23 cellular contexts compared by ENCODE assay signal in the genomic region with DNA sequence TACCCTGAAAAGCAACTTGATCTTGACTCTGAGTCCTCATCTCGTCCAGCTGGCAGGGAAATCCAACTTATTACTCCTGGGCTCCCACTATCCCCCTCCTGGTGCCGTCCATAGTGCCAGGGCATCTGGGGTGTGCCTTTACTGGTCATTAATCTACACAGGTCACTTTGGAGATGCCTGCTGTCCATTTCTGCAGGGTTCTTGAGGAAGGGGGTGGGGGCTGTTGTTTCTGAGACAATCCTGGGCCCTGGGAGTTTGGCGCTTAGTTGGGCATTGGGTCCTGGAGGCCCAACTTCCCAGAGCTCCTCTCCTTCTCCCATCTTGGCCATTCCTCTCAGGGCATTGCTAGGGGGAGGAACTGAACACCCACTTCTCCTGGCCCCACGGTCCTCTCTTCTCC. TPM values are rescaled to one million over a fixed set of nuclear protein-coding genes. Genes with fewer than 3 reads are reported as not detected.
A peak's percentile ranks its signal among the peaks of the same experiment; 100 is the strongest.
DNase-seq lines count a peak whose midpoint lies in the region; ATAC-seq and TF ChIP-seq lines count a peak whose summit lies in the region.
"Had no signal": no experiment of that assay in that cellular context is flagged by ENCODE, and none has a peak within 500 bp of the region (broad histone marks: within the 10 kb centered on the region; RNA-seq: fewer than 3 reads in every experiment).

No MANE protein-coding gene starts in this region.

- no peak overlapping the region for H2BK5ac ChIP-seq in neuronal stem cell (ENCODE audit: low read length)

- H2AFZ ChIP-seq in neuronal stem cell (ENCODE audit: low read length), result no peak overlapping the region

- no peak for TF ChIP-seq POLR2A in esophagus squamous epithelium (IDR thresholded peaks at IDR 0.05)

- H3K79me1 ChIP-seq in neuronal stem cell (ENCODE audit: low read depth, low read length), result no peaks in the 10 kb centered on the region

- WGBS in esophagus squamous epithelium, 2 donors, result 74 to 82% methylated on average over 4 of the region's 4 CpGs
- WGBS in neuronal stem cell (ENCODE audit: extremely low coverage in 2 of 2, insufficient read length in 2 of 2, insufficient replicate concordance in 1 of 2), 2 donors, result no CpG with 5 or more reads among the region's 4 CpGs

- no peak for TF ChIP-seq CTCF in esophagus squamous epithelium (IDR thresholded peaks at IDR 0.05)

- H4K8ac ChIP-seq in neuronal stem cell (ENCODE audit: low read depth, low read length), result no peak overlapping the region

- no peak overlapping the region for H3K23ac ChIP-seq in neuronal stem cell (ENCODE audit: low read depth, low read length, poor library complexity)

- no peak overlapping the region for H3K4me3 Mint-ChIP-seq in T-helper 17 cell
- H3K4me3 Mint-ChIP-seq: CD4-positive, alpha-beta T cell had no signal

- peak overlapping the region; percentile 24 for H3K4ac ChIP-seq in neuronal stem cell (ENCODE audit: low read length)

- no peak overlapping the region for H3K14ac ChIP-seq in neuronal stem cell (ENCODE audit: low read length)

- intact Hi-C loops in esophagus squamous epithelium (cut with DNase I), result no loop called here

- H2BK120ac ChIP-seq in neuronal stem cell (ENCODE audit: low read depth, low read length), result no peak overlapping the region

- H3K18ac ChIP-seq in neuronal stem cell (ENCODE audit: low read length), result no peak overlapping the region

- H3K9me3 ChIP-seq in T-helper 17 cell (ENCODE audit: control insufficient read depth, low read length, poor library complexity, severe bottlenecking) (no peaks in the 10 kb centered on the region), esophagus squamous epithelium (no peaks in the 10 kb centered on the region), neuronal stem cell (replicated peaks in 1 of 2; ENCODE audit: control insufficient read depth in 2 of 2, insufficient read depth in 1 of 2, low read depth in 1 of 2, low read length in 2 of 2) (no peaks in the 10 kb centered on the region), stomach smooth muscle (ENCODE audit: control insufficient read depth in 2 of 2, low read length in 2 of 2) (no peaks in the 10 kb centered on the region)
- H3K9me3 ChIP-seq in effector memory CD4-positive, alpha-beta T cell (ENCODE audit: control insufficient read depth, low read length), result no peaks in the 10 kb centered on the region
- H3K9me3 ChIP-seq: BLaER1 treated with 17β-estradiol and CSF1 and Interleukin-3, amounts not matched to agents 10 nM and 100 nM; SJSA1 had no signal

- H3K27ac Mint-ChIP-seq in T-helper 17 cell, result peak overlapping the region; percentile 79

- H3K36me3 Mint-ChIP-seq in T-helper 17 cell (ENCODE audit: low read depth), result peaks cover 4% of the 10 kb centered on the region

- H2AK5ac ChIP-seq in neuronal stem cell (ENCODE audit: low read depth, low read length), result no peak overlapping the region

- H3K4me1 ChIP-seq in esophagus squamous epithelium (peaks cover 0 to 34% (median 12%) of the 10 kb centered on the region in 3 donors), neuronal stem cell (ENCODE audit: control insufficient read depth in 2 of 2, insufficient read depth in 1 of 2, low read depth in 1 of 2, low read length in 2 of 2) (no peaks in the 10 kb centered on the region), stomach smooth muscle (ENCODE audit: control insufficient read depth, insufficient read depth, low read length) (peaks cover 55% of the 10 kb centered on the region)
- H3K4me1 ChIP-seq in effector memory CD4-positive, alpha-beta T cell (ENCODE audit: control insufficient read depth, insufficient read depth, low read length, poor library complexity, severe bottlenecking), result peaks cover 38% of the 10 kb centered on the region
- H3K4me1 ChIP-seq: SJSA1 had no signal

- H3K4me2 ChIP-seq in neuronal stem cell (ENCODE audit: insufficient read depth, low read length, poor library complexity, severe bottlenecking), result no peak overlapping the region

- peaks cover 41% of the 10 kb centered on the region for H3K4me1 Mint-ChIP-seq in T-helper 17 cell

- peak overlapping the region; percentile 10 for H2BK15ac ChIP-seq in neuronal stem cell (ENCODE audit: low read length)

- peak overlapping the region in 3 of 4 donors; percentile 62 to 94 (median 72) for H3K27ac ChIP-seq in esophagus squamous epithelium
- H3K27ac ChIP-seq in neuronal stem cell (replicated peaks; ENCODE audit: low read length), result no peak overlapping the region
- H3K27ac ChIP-seq in stomach smooth muscle (ENCODE audit: low read length), result peak overlapping the region; percentile 92
- no peak overlapping the region for H3K27ac ChIP-seq in effector memory CD4-positive, alpha-beta T cell (ENCODE audit: insufficient read depth, low read length, poor library complexity, severe bottlenecking)
- H3K27ac ChIP-seq: BLaER1 treated with 17β-estradiol and CSF1 and Interleukin-3, amounts not matched to agents 10 nM and 100 nM; SJSA1 had no signal

- ATAC-seq in T-helper 17 cell, result no peak
- no peak for ATAC-seq in HG03280 (IDR thresholded peaks at IDR 0.05; ENCODE audit: unreplicated experiment)
- ATAC-seq: HepG2 had no signal

- no peak overlapping the region for H4K91ac ChIP-seq in neuronal stem cell (ENCODE audit: low read depth, low read length, poor library complexity)

- no peaks in the 10 kb centered on the region for H3K36me3 ChIP-seq in esophagus squamous epithelium
- no peaks in the 10 kb centered on the region for H3K36me3 ChIP-seq in neuronal stem cell (replicated peaks in 1 of 2; ENCODE audit: control insufficient read depth in 2 of 2, insufficient read depth in 2 of 2, low read length in 2 of 2)
- peaks cover 0 to 9% of the 10 kb centered on the region in 2 donors for H3K36me3 ChIP-seq in stomach smooth muscle (ENCODE audit: control insufficient read depth in 2 of 2, insufficient read depth in 2 of 2, low read length in 2 of 2)
- H3K36me3 ChIP-seq in effector memory CD4-positive, alpha-beta T cell (ENCODE audit: control insufficient read depth, insufficient read depth, low read length), result no peaks in the 10 kb centered on the region
- H3K36me3 ChIP-seq: BLaER1 treated with 17β-estradiol and CSF1 and Interleukin-3, amounts not matched to agents 10 nM and 100 nM; SJSA1 had no signal

- DNase-seq in T-helper 17 cell (no peak), esophagus squamous epithelium (lab: John Stamatoyannopoulos, UW) (no peak), neuronal stem cell (ENCODE audit: low spot score) (no peak), NCI-H82 treated with DMSO at 0.1 percent for 48 hours (lab: John Stamatoyannopoulos, UW; ENCODE audit: unreplicated experiment) (no peak), inferior parietal cortex (ENCODE audit: extremely low spot score) (no peak)
- no peak for DNase-seq in effector memory CD4-positive, alpha-beta T cell
- DNase-seq: AML-193; CD4-positive, alpha-beta T cell; NCI-H1105; NCI-H146; NCI-H1930; NCI-H2107; NCI-H446; NCI-H524 treated with DMSO at 0.1 percent for 48 hours; RPMI8226 had no signal

- no peaks in the 10 kb centered on the region for H3K27me3 Mint-ChIP-seq in T-helper 17 cell
- H3K27me3 Mint-ChIP-seq: CD4-positive, alpha-beta T cell had no signal

- H3K27me3 ChIP-seq in esophagus squamous epithelium, result no peaks in the 10 kb centered on the region
- H3K27me3 ChIP-seq in neuronal stem cell (ENCODE audit: control insufficient read depth in 3 of 3, insufficient read depth in 3 of 3, low read depth in 1 of 3, low read length in 3 of 3), result peaks cover 0 to 14% (median 0%) of the 10 kb centered on the region in 3 experiments
- H3K27me3 ChIP-seq in stomach smooth muscle (ENCODE audit: control insufficient read depth in 1 of 2, insufficient read depth in 2 of 2, low read length in 2 of 2), result no peaks in the 10 kb centered on the region
- H3K27me3 ChIP-seq in effector memory CD4-positive, alpha-beta T cell (replicated peaks; ENCODE audit: control insufficient read depth, insufficient read depth, low read length, poor library complexity, severe bottlenecking), result no peaks in the 10 kb centered on the region
- H3K27me3 ChIP-seq: BLaER1 treated with 17β-estradiol and CSF1 and Interleukin-3, amounts not matched to agents 10 nM and 100 nM had no signal

- H3K4me3 ChIP-seq in esophagus squamous epithelium (no peak overlapping the region), neuronal stem cell (ENCODE audit: low read length in 2 of 2) (no peak overlapping the region), stomach smooth muscle (ENCODE audit: low read length in 2 of 2) (no peak overlapping the region)
- H3K4me3 ChIP-seq in effector memory CD4-positive, alpha-beta T cell (ENCODE audit: insufficient read depth, low read depth, low read length, poor library complexity, severe bottlenecking), result no peak overlapping the region
- H3K4me3 ChIP-seq: BLaER1 treated with 17β-estradiol and CSF1 and Interleukin-3, amounts not matched to agents 10 nM and 100 nM; SJSA1 had no signal

- no peak overlapping the region for H2BK12ac ChIP-seq in neuronal stem cell (ENCODE audit: low read length)

- H3K9ac ChIP-seq in neuronal stem cell (ENCODE audit: low read depth, low read length, poor library complexity) (no peak overlapping the region), stomach smooth muscle (ENCODE audit: low read length in 2 of 2) (no peak overlapping the region)
- H3K9ac ChIP-seq: BLaER1 treated with 17β-estradiol and CSF1 and Interleukin-3, amounts not matched to agents 10 nM and 100 nM had no signal

RNA-seq across cellular contexts. Expression of a gene that starts 6.0 kb away (rescaled TPM):
- total RNA-seq in T-helper 17 cell (not detected), esophagus squamous epithelium (10 to 100 TPM in 1 of 4 donors, 1 to 10 TPM in 2, under 1 TPM in 1; 0.72 to 24.0 (median 4.4) TPM)
- polyA plus RNA-seq in neuronal stem cell (2013, experiment 1 of 2), result not detected
- not detected for polyA plus RNA-seq in neuronal stem cell (2013, experiment 2 of 2)
- total RNA-seq: CD4-positive, alpha-beta T cell; H4; HepG2; HT1080; MCF 10A; SJSA1 had no signal

RNA-seq across cellular contexts. Expression of a gene that starts 28.6 kb away (rescaled TPM):
- total RNA-seq in T-helper 17 cell (10 to 100 TPM; 20.3 to 28.7 TPM), esophagus squamous epithelium (10 to 100 TPM in 3 of 4 donors, 1 to 10 TPM in 1; 3.6 to 24.0 (median 18.5) TPM)
- polyA plus RNA-seq in neuronal stem cell (2013, experiment 1 of 2), result 10.5 TPM
- polyA plus RNA-seq in neuronal stem cell (2013, experiment 2 of 2), result 10.6 TPM
- total RNA-seq: H4 had no signal

Comparison
In these comparisons a context has a peak if more than half of its experiments do, and no peak if none do; other contexts are left out.
1. H3K27ac ChIP-seq: peak in esophagus squamous epithelium (3 of 4) and stomach smooth muscle (single experiment); none in neuronal stem cell (single experiment) and effector memory CD4-positive, alpha-beta T cell (single experiment).